ENCODE assay signal across 9 cellular contexts in genomic region chr3:4633078-4634004, GRCh38.
DNase-seq lines count a peak whose midpoint lies in the region; ATAC-seq and TF ChIP-seq lines count a peak whose summit lies in the region.
"Had no signal": no experiment of that assay in that cellular context is flagged by ENCODE, and none has a peak within 500 bp of the region (broad histone marks: within the 10 kb centered on the region; RNA-seq: fewer than 3 reads in every experiment).

No MANE protein-coding gene starts in this region.

- CTCF ChIA-PET in WTC11 (lab: Charles Lee), result interaction anchor here (0.6 to 2.5 kb wide), 35 partner anchors 8 to 1433 kb away, joined by 3 to 36 read pairs (median 4); partner anchors contain the start of genes ITPR1 and SUMF1

- H3K4me1 Mint-ChIP-seq in WTC11, result peaks cover 3% of the 10 kb centered on the region

- H3K27ac ChIP-seq in prostate gland, result no peak overlapping the region
- H3K27ac ChIP-seq: skin epidermis had no signal

- no peaks in the 10 kb centered on the region for H3K27me3 ChIP-seq in prostate gland (replicated peaks; ENCODE audit: insufficient read depth)

- TF ChIP-seq CTCF in GM12873 (IDR thresholded peaks at IDR 0.05; ENCODE audit: insufficient read depth, low read depth, low read length, missing control alignments), result peak; percentile 89
- peak; percentile 60 for TF ChIP-seq CTCF in WTC11 (IDR thresholded peaks at IDR 0.05)
- peak; percentile 75 to 83 (median 78) for TF ChIP-seq CTCF in prostate gland (IDR thresholded peaks at IDR 0.05)

- DNase-seq in AG08396 (ENCODE audit: low spot score), result peak; percentile 47
- peak; percentile 4 for DNase-seq in NCI-H2171 (lab: John Stamatoyannopoulos, UW)
- no peak for DNase-seq in WTC11 (ENCODE audit: low spot score)
- peak; percentile 37 for DNase-seq in glomerular visceral epithelial cell (ENCODE audit: extremely low spot score)
- DNase-seq in prostate gland (ENCODE audit: low spot score), result no peak
- no peak for DNase-seq in activated CD4-positive, CD25-positive, alpha-beta regulatory T cell treated with anti-CD3 and anti-CD28 coated beads, Interleukin-2, amount 50 U/mL, for 72 hours

- H3K4me3 Mint-ChIP-seq in WTC11, result no peak overlapping the region

- no peaks in the 10 kb centered on the region for H3K4me1 ChIP-seq in prostate gland (replicated peaks)

- no peaks in the 10 kb centered on the region for H3K9me3 ChIP-seq in prostate gland

- ATAC-seq in HG02852 (IDR thresholded peaks at IDR 0.05; ENCODE audit: unreplicated experiment) (peak; percentile 71), WTC11 (peak; percentile 86)

- no peaks in the 10 kb centered on the region for H3K27me3 Mint-ChIP-seq in WTC11 (ENCODE audit: low read depth)

- H3K36me3 Mint-ChIP-seq in WTC11, result no peaks in the 10 kb centered on the region

- H3K27ac Mint-ChIP-seq in WTC11, result peak overlapping the region; percentile 46; the same call in 1 of the 2 replicates

- POLR2A ChIA-PET in WTC11 (lab: Charles Lee), result no interaction called here

- TF ChIP-seq POLR2A in prostate gland (IDR thresholded peaks at IDR 0.05), result no peak

- intact Hi-C loops in prostate gland (cut with DNase I), result loop anchor here (5.0 kb wide), 2 partner anchors 141 to 281 kb away; partner anchors contain the start of gene ITPR1

- no peak overlapping the region for H3K4me3 ChIP-seq in prostate gland
- H3K4me3 ChIP-seq: skin epidermis had no signal

- no peaks in the 10 kb centered on the region for H3K36me3 ChIP-seq in prostate gland

- 63% methylated on average over 10 of the region's 10 CpGs for WGBS in prostate gland

- no peaks in the 10 kb centered on the region for H3K9me3 Mint-ChIP-seq in WTC11

TF ChIP-seq in WTC11, 78 proteins besides CTCF, POLR2A, EP300 and RAD21:
- TF ChIP-seq ATF3 (CRISPR knock-in tag; conservative IDR thresholded peaks at IDR 0.05) (no peak), SMAD3 (CRISPR knock-in tag; IDR thresholded peaks at IDR 0.05; ENCODE audit: borderline replicate concordance) (no peak), PRDM15 (CRISPR knock-in tag; IDR thresholded peaks at IDR 0.05) (no peak), FOXP1 (CRISPR knock-in tag; IDR thresholded peaks at IDR 0.05; ENCODE audit: borderline replicate concordance) (no peak), SMAD4 (CRISPR knock-in tag; IDR thresholded peaks at IDR 0.05) (no peak), TEAD1 (CRISPR knock-in tag; IDR thresholded peaks at IDR 0.05) (no peak), GABPB1 (CRISPR knock-in tag; IDR thresholded peaks at IDR 0.05) (no peak), ATF1 (CRISPR knock-in tag; IDR thresholded peaks at IDR 0.05) (no peak), ZNF416 (CRISPR knock-in tag; IDR thresholded peaks at IDR 0.05) (no peak), JUN (CRISPR knock-in tag; IDR thresholded peaks at IDR 0.05) (no peak), GTF2I (CRISPR knock-in tag; conservative IDR thresholded peaks at IDR 0.05) (no peak), CREB1 (CRISPR knock-in tag; IDR thresholded peaks at IDR 0.05) (no peak), ARID4B (CRISPR knock-in tag; IDR thresholded peaks at IDR 0.05; ENCODE audit: borderline replicate concordance) (no peak)
- TF ChIP-seq, protein P1, sequence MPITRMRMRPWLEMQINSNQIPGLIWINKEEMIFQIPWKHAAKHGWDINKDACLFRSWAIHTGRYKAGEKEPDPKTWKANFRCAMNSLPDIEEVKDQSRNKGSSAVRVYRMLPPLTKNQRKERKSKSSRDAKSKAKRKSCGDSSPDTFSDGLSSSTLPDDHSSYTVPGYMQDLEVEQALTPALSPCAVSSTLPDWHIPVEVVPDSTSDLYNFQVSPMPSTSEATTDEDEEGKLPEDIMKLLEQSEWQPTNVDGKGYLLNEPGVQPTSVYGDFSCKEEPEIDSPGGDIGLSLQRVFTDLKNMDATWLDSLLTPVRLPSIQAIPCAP (CRISPR knock-in tag; IDR thresholded peaks at IDR 0.05), result no peak
- TF ChIP-seq, protein P2, sequence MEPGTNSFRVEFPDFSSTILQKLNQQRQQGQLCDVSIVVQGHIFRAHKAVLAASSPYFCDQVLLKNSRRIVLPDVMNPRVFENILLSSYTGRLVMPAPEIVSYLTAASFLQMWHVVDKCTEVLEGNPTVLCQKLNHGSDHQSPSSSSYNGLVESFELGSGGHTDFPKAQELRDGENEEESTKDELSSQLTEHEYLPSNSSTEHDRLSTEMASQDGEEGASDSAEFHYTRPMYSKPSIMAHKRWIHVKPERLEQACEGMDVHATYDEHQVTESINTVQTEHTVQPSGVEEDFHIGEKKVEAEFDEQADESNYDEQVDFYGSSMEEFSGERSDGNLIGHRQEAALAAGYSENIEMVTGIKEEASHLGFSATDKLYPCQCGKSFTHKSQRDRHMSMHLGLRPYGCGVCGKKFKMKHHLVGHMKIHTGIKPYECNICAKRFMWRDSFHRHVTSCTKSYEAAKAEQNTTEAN (CRISPR knock-in tag; IDR thresholded peaks at IDR 0.05), result no peak
- TF ChIP-seq, protein P3, sequence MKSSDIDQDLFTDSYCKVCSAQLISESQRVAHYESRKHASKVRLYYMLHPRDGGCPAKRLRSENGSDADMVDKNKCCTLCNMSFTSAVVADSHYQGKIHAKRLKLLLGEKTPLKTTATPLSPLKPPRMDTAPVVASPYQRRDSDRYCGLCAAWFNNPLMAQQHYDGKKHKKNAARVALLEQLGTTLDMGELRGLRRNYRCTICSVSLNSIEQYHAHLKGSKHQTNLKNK (CRISPR knock-in tag; IDR thresholded peaks at IDR 0.05), result no peak

Comparison
In these comparisons a context has a peak if more than half of its experiments do, and no peak if none do; other contexts are left out.
1. DNase-seq: peak in AG08396 (single experiment), NCI-H2171 (single experiment) and glomerular visceral epithelial cell (single experiment); none in WTC11 (single experiment), prostate gland (single experiment) and activated CD4-positive, CD25-positive, alpha-beta regulatory T cell treated with anti-CD3 and anti-CD28 coated beads, Interleukin-2, amount 50 U/mL, for 72 hours (single experiment).
2. Peak in every context shown above with its lines, with median percentiles within 50 percentile points of each other: CTCF ChIP-seq.